Comparison of ENCODE assay signal across 1 cellular context in the genomic region with DNA sequence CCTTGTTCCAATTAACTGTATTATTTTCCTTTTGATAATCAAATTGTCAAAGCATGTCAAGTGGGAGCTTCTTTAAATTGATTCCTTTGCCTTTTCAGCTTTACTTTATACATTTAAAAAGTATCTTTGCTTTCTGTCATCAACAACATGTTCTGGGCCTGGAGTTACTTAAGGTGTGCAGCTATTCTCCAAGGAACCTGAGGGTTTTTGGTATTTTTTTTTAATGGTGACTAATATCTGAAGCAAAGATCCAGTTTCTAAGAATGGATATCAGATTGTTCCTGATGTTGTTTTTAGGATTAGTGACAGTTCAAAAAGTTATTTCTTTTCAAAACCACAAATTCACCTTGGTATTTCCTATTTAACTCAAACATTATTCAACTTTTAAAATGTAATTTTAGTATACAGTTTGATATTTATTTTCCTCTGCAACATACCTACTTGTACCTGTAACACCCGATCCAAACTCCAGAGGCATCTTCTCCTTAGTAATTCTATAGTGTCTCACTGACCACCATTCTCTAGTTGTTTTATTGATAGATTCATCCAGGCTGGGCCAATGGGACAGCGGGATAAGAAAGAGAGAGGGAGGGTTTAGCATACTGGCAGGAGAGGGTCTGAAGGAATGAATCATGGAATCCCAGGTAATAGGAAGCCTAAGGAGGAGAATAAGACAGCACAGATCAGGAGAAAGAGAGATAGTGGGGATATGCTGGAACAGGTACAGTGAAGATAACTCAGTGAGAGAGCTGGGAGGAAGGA.
TF ChIP-seq lines count a peak whose summit lies in the region.

No MANE protein-coding gene starts in this region.

TF ChIP-seq in liver, 16 proteins besides CTCF, POLR2A, EP300 and RAD21:
- TF ChIP-seq FOXA2 (IDR thresholded peaks at IDR 0.05) (no peak), YY1 (IDR thresholded peaks at IDR 0.05) (no peak), GABPA (IDR thresholded peaks at IDR 0.05 in 1 of 2, conservative IDR thresholded peaks at IDR 0.05 in 1 of 2) (no peak), HNF4G (IDR thresholded peaks at IDR 0.05) (no peak), JUND (IDR thresholded peaks at IDR 0.05) (no peak), FOXA1 (IDR thresholded peaks at IDR 0.05) (no peak), HNF4A (conservative IDR thresholded peaks at IDR 0.05) (no peak), EGR1 (IDR thresholded peaks at IDR 0.05; ENCODE audit: low read depth in 2 of 2) (no peak), SP1 (IDR thresholded peaks at IDR 0.05) (no peak), NR2F2 (IDR thresholded peaks at IDR 0.05) (no peak), RXRA (IDR thresholded peaks at IDR 0.05) (no peak), TAF1 (conservative IDR thresholded peaks at IDR 0.05) (no peak)
- TF ChIP-seq, protein P1, sequence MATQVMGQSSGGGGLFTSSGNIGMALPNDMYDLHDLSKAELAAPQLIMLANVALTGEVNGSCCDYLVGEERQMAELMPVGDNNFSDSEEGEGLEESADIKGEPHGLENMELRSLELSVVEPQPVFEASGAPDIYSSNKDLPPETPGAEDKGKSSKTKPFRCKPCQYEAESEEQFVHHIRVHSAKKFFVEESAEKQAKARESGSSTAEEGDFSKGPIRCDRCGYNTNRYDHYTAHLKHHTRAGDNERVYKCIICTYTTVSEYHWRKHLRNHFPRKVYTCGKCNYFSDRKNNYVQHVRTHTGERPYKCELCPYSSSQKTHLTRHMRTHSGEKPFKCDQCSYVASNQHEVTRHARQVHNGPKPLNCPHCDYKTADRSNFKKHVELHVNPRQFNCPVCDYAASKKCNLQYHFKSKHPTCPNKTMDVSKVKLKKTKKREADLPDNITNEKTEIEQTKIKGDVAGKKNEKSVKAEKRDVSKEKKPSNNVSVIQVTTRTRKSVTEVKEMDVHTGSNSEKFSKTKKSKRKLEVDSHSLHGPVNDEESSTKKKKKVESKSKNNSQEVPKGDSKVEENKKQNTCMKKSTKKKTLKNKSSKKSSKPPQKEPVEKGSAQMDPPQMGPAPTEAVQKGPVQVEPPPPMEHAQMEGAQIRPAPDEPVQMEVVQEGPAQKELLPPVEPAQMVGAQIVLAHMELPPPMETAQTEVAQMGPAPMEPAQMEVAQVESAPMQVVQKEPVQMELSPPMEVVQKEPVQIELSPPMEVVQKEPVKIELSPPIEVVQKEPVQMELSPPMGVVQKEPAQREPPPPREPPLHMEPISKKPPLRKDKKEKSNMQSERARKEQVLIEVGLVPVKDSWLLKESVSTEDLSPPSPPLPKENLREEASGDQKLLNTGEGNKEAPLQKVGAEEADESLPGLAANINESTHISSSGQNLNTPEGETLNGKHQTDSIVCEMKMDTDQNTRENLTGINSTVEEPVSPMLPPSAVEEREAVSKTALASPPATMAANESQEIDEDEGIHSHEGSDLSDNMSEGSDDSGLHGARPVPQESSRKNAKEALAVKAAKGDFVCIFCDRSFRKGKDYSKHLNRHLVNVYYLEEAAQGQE (IDR thresholded peaks at IDR 0.05): no peak
- TF ChIP-seq, protein P2, sequence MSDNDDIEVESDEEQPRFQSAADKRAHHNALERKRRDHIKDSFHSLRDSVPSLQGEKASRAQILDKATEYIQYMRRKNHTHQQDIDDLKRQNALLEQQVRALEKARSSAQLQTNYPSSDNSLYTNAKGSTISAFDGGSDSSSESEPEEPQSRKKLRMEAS (IDR thresholded peaks at IDR 0.05): no peak
- TF ChIP-seq, protein P3, sequence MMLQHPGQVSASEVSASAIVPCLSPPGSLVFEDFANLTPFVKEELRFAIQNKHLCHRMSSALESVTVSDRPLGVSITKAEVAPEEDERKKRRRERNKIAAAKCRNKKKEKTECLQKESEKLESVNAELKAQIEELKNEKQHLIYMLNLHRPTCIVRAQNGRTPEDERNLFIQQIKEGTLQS (IDR thresholded peaks at IDR 0.05): no peak
- TF ChIP-seq, protein P4, sequence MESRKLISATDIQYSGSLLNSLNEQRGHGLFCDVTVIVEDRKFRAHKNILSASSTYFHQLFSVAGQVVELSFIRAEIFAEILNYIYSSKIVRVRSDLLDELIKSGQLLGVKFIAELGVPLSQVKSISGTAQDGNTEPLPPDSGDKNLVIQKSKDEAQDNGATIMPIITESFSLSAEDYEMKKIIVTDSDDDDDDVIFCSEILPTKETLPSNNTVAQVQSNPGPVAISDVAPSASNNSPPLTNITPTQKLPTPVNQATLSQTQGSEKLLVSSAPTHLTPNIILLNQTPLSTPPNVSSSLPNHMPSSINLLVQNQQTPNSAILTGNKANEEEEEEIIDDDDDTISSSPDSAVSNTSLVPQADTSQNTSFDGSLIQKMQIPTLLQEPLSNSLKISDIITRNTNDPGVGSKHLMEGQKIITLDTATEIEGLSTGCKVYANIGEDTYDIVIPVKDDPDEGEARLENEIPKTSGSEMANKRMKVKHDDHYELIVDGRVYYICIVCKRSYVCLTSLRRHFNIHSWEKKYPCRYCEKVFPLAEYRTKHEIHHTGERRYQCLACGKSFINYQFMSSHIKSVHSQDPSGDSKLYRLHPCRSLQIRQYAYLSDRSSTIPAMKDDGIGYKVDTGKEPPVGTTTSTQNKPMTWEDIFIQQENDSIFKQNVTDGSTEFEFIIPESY (IDR thresholded peaks at IDR 0.05): no peak
